Comparison of ENCODE assay signal across 2 cellular contexts in the genomic region with DNA sequence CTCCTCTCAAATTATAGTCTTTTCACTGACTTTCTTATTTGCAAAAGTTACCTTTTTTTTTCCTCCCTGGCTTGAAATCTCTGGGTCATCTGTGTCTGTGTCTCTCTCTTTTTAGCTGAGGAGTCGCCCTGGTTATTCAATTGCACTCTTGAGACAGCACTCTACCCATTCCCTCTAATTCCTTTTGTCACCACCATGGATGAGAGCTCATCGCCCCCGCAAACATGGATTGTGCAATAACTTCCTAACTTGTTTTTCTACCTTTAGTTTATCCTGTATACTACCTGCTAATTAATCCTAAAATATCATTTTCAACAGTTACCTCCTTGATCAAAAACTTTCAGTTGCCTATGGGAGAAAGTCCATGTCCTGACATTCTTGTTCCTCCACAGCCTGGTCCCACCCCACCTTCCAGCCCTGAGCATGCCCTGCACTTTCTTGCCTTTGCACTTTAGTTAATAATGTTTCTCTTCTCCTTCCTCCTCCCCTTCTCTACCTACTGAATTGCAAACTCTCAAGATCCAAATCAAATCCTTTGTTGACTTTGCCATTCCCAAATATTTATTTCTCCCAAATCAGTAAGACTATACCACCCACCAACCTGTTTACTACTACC.
TF ChIP-seq lines count a peak whose summit lies in the region.

No MANE protein-coding gene starts in this region.

TF ChIP-seq in GM23338, 12 proteins besides CTCF, POLR2A, EP300 and RAD21 (continued from another document):
- no peak for TF ChIP-seq ETS1 (IDR thresholded peaks at IDR 0.05)
- TF ChIP-seq POLR2AphosphoS5 (IDR thresholded peaks at IDR 0.05; ENCODE audit: low read depth): no peak
- no peak for TF ChIP-seq CREB1 (CRISPR knock-in tag; IDR thresholded peaks at IDR 0.05; ENCODE audit: low read depth)
- TF ChIP-seq JUNB (IDR thresholded peaks at IDR 0.05; ENCODE audit: unreplicated experiment): no peak
- no peak for TF ChIP-seq EZH2phosphoT487 (IDR thresholded peaks at IDR 0.05; ENCODE audit: unreplicated experiment)
- no peak for TF ChIP-seq EZH2 (IDR thresholded peaks at IDR 0.05; ENCODE audit: low read depth, unreplicated experiment)
- no peak for TF ChIP-seq REST (IDR thresholded peaks at IDR 0.05; ENCODE audit: unreplicated experiment)
- no peak for TF ChIP-seq ZNF114 (CRISPR knock-in tag; IDR thresholded peaks at IDR 0.05)
- TF ChIP-seq STAT1 (IDR thresholded peaks at IDR 0.05; ENCODE audit: unreplicated experiment): no peak

TF ChIP-seq in Ishikawa, 13 proteins besides CTCF, POLR2A, EP300 and RAD21 (continued from another document):
- TF ChIP-seq TAF1 (IDR thresholded peaks at IDR 0.05; ENCODE audit: low read depth): no peak
